Comparison of ENCODE assay signal across 8 cellular contexts in genomic region chr14:57317248-57317833, GRCh38. TPM values are rescaled to one million over a fixed set of nuclear protein-coding genes. Genes with fewer than 3 reads are reported as not detected.
DNase-seq lines count a peak whose midpoint lies in the region; ATAC-seq and TF ChIP-seq lines count a peak whose summit lies in the region.

No MANE protein-coding gene starts in this region.

- H3K4me1 Mint-ChIP-seq in activated CD4-positive, alpha-beta T cell treated with anti-CD3 and anti-CD28 coated beads, Interleukin-2, amount 10 ng/mL, durations not matched to agents 7 days and 5 days, result peaks cover 5% of the 10 kb centered on the region

- CTCF ChIA-PET in activated CD4-positive, alpha-beta T cell treated with anti-CD3 and anti-CD28 coated beads, Interleukin-2, amount 10 ng/mL, durations not matched to agents 7 days and 5 days (lab: Charles Lee), result no interaction called here

- no peak for TF ChIP-seq POLR2A in lower leg skin (IDR thresholded peaks at IDR 0.05)

- peaks cover 7% of the 10 kb centered on the region for H3K36me3 Mint-ChIP-seq in activated CD4-positive, alpha-beta T cell treated with anti-CD3 and anti-CD28 coated beads, Interleukin-2, amount 10 ng/mL, durations not matched to agents 7 days and 5 days (ENCODE audit: low read depth)

- peaks cover 2% of the 10 kb centered on the region for H3K27me3 Mint-ChIP-seq in activated CD4-positive, alpha-beta T cell treated with anti-CD3 and anti-CD28 coated beads, Interleukin-2, amount 10 ng/mL, durations not matched to agents 7 days and 5 days

- intact Hi-C loops in lower leg skin (cut with DNase I; ENCODE audit: low total_unique reads), result loop anchor here (10.0 kb wide), 1 partner anchor 663 kb away; no protein-coding TSS in a partner anchor

- H3K4me3 ChIP-seq in GM06990 (replicated peaks; ENCODE audit: low read depth, low read length) (no peak overlapping the region), lower leg skin (ENCODE audit: low read depth, poor library complexity, severe bottlenecking) (no peak overlapping the region)

- ATAC-seq in HG03103 (IDR thresholded peaks at IDR 0.05; ENCODE audit: low read depth, unreplicated experiment), result peak; percentile 58
- ATAC-seq in HG03108 (IDR thresholded peaks at IDR 0.05; ENCODE audit: unreplicated experiment), result no peak

- peaks cover 5% of the 10 kb centered on the region for H3K9me3 Mint-ChIP-seq in activated CD4-positive, alpha-beta T cell treated with anti-CD3 and anti-CD28 coated beads, Interleukin-2, amount 10 ng/mL, durations not matched to agents 7 days and 5 days

- no peaks in the 10 kb centered on the region for H3K27me3 ChIP-seq in GM06990 (replicated peaks; ENCODE audit: control insufficient read depth, insufficient read depth, low read length)

- 0 to 1% methylated on average over 3 of the region's 3 CpGs for WGBS in lower leg skin, 2 donors

- H3K36me3 ChIP-seq in GM06990 (ENCODE audit: control insufficient read depth, insufficient read depth, low read length), result no peaks in the 10 kb centered on the region

- peak; percentile 8 for DNase-seq in GM06990 (ENCODE audit: extremely low read depth, insufficient read length)
- peak; percentile 53 for DNase-seq in NCI-H510A (lab: John Stamatoyannopoulos, UW)
- DNase-seq in activated CD4-positive, alpha-beta T cell treated with anti-CD3 and anti-CD28 coated beads, Interleukin-2, amount 10 ng/mL, durations not matched to agents 7 days and 5 days, result peak; percentile 84
- DNase-seq in dedifferentiated amniotic fluid mesenchymal stem cell (ENCODE audit: extremely low spot score), result peak; percentile 76
- DNase-seq in lower leg skin (ENCODE audit: low spot score in 2 of 2), result peak; percentile 59 to 87
- peak; percentile 67 for DNase-seq in stimulated activated CD8-positive, alpha-beta memory T cell treated with anti-CD3 and anti-CD28 coated beads, Interleukin-12 subunit alpha, Interleukin-12 subunit beta, amount 100 ng/mL, for 1 hour (ENCODE audit: low read depth)

- H3K4me3 Mint-ChIP-seq in activated CD4-positive, alpha-beta T cell treated with anti-CD3 and anti-CD28 coated beads, Interleukin-2, amount 10 ng/mL, durations not matched to agents 7 days and 5 days, result no peak overlapping the region

- TF ChIP-seq CTCF in GM06990 (IDR thresholded peaks at IDR 0.05; ENCODE audit: insufficient read depth, low read length, poor library complexity, severe bottlenecking) (peak; percentile 84), lower leg skin (IDR thresholded peaks at IDR 0.05) (no peak)

- POLR2A ChIA-PET in activated CD4-positive, alpha-beta T cell treated with anti-CD3 and anti-CD28 coated beads, Interleukin-2, amount 10 ng/mL, durations not matched to agents 7 days and 5 days (lab: Charles Lee), result no interaction called here

- H3K27ac Mint-ChIP-seq in activated CD4-positive, alpha-beta T cell treated with anti-CD3 and anti-CD28 coated beads, Interleukin-2, amount 10 ng/mL, durations not matched to agents 7 days and 5 days, result no peak overlapping the region

RNA-seq across cellular contexts. Expression of gene AP5M1, which starts 48.6 kb away (rescaled TPM):
- 10 to 100 TPM; 47.9 to 64.3 TPM for total RNA-seq in activated CD4-positive, alpha-beta T cell treated with anti-CD3 and anti-CD28 coated beads, Interleukin-2, amount 10 ng/mL, durations not matched to agents 7 days and 5 days
- 10 to 100 TPM; 18.5 to 40.2 (median 23.0) TPM for total RNA-seq in lower leg skin

RNA-seq across cellular contexts. Expression of gene EXOC5, which starts 48.6 kb away (rescaled TPM):
- total RNA-seq in activated CD4-positive, alpha-beta T cell treated with anti-CD3 and anti-CD28 coated beads, Interleukin-2, amount 10 ng/mL, durations not matched to agents 7 days and 5 days, result 10 to 100 TPM; 59.9 to 66.5 TPM
- 10 to 100 TPM; 25.1 to 38.9 (median 33.7) TPM for total RNA-seq in lower leg skin

Comparison
In these comparisons a context has a peak if more than half of its experiments do, and no peak if none do; other contexts are left out.
1. DNase-seq: peak in every context shown above with its lines; median percentile 84 in activated CD4-positive, alpha-beta T cell treated with anti-CD3 and anti-CD28 coated beads, Interleukin-2, amount 10 ng/mL, durations not matched to agents 7 days and 5 days; 76 in dedifferentiated amniotic fluid mesenchymal stem cell; 73 in lower leg skin; 67 in stimulated activated CD8-positive, alpha-beta memory T cell treated with anti-CD3 and anti-CD28 coated beads, Interleukin-12 subunit alpha, Interleukin-12 subunit beta, amount 100 ng/mL, for 1 hour; 53 in NCI-H510A; 8 in GM06990.